Comparison of ENCODE assay signal across 2 cellular contexts in the genomic region with DNA sequence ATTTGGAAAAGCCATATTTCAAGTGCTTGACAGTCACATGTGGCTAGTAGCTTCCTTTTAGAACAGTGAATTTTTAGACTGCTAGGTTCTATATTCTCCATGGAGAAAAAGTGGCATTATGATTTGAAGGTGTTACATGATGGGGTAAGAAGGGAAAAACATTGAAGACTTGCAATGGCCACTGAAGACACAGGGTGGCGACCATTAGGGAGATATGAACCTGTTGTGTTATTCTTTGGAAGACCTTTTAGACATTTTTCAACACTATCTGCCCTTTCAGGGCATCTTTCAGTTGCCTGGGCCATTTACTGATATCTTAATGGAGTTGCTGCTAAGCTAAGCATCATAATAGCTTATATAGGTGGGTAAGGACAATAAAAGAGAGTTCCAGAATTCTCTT.
TF ChIP-seq lines count a peak whose summit lies in the region.

No MANE protein-coding gene starts in this region.

TF ChIP-seq in HepG2, 621 proteins besides CTCF, POLR2A, EP300 and RAD21:
- TF ChIP-seq, protein P1, sequence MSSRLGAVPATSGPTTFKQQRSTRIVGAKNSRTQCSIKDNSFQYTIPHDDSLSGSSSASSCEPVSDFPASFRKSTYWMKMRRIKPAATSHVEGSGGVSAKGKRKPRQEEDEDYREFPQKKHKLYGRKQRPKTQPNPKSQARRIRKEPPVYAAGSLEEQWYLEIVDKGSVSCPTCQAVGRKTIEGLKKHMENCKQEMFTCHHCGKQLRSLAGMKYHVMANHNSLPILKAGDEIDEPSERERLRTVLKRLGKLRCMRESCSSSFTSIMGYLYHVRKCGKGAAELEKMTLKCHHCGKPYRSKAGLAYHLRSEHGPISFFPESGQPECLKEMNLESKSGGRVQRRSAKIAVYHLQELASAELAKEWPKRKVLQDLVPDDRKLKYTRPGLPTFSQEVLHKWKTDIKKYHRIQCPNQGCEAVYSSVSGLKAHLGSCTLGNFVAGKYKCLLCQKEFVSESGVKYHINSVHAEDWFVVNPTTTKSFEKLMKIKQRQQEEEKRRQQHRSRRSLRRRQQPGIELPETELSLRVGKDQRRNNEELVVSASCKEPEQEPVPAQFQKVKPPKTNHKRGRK (CRISPR knock-in tag; IDR thresholded peaks at IDR 0.05): no peak
- TF ChIP-seq JUNB (CRISPR knock-in tag; IDR thresholded peaks at IDR 0.05; ENCODE audit: borderline replicate concordance) (no peak), ZNF367 (CRISPR knock-in tag; IDR thresholded peaks at IDR 0.05; ENCODE audit: borderline replicate concordance) (no peak), PITX1 (CRISPR knock-in tag; IDR thresholded peaks at IDR 0.05) (no peak), CC2D1A (CRISPR knock-in tag; IDR thresholded peaks at IDR 0.05) (no peak), SP1 (IDR thresholded peaks at IDR 0.05) (no peak), SP1 (CRISPR knock-in tag; IDR thresholded peaks at IDR 0.05) (no peak), ZNF780A (CRISPR knock-in tag; IDR thresholded peaks at IDR 0.05) (no peak), TGIF2 (CRISPR knock-in tag; IDR thresholded peaks at IDR 0.05) (no peak)

TF ChIP-seq in H1, 55 proteins besides CTCF, POLR2A, EP300 and RAD21:
- TF ChIP-seq SP1 (IDR thresholded peaks at IDR 0.05; ENCODE audit: low read depth, low read length): no peak
- TF ChIP-seq, protein P2, sequence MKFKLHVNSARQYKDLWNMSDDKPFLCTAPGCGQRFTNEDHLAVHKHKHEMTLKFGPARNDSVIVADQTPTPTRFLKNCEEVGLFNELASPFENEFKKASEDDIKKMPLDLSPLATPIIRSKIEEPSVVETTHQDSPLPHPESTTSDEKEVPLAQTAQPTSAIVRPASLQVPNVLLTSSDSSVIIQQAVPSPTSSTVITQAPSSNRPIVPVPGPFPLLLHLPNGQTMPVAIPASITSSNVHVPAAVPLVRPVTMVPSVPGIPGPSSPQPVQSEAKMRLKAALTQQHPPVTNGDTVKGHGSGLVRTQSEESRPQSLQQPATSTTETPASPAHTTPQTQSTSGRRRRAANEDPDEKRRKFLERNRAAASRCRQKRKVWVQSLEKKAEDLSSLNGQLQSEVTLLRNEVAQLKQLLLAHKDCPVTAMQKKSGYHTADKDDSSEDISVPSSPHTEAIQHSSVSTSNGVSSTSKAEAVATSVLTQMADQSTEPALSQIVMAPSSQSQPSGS (IDR thresholded peaks at IDR 0.05; ENCODE audit: low read length): no peak
- no peak for TF ChIP-seq POLR2AphosphoS5 (IDR thresholded peaks at IDR 0.05; ENCODE audit: low read depth, low read length)
- no peak for TF ChIP-seq SAP30 (IDR thresholded peaks at IDR 0.05; ENCODE audit: insufficient read depth, insufficient replicate concordance, low read length)
- TF ChIP-seq RBBP5 (IDR thresholded peaks at IDR 0.05; ENCODE audit: borderline replicate concordance, low read depth, low read length): no peak
- TF ChIP-seq SUZ12 (IDR thresholded peaks at IDR 0.05; ENCODE audit: low read length): no peak
- no peak for TF ChIP-seq KDM5A (IDR thresholded peaks at IDR 0.05; ENCODE audit: low read length)
- no peak for TF ChIP-seq SIN3A (conservative IDR thresholded peaks at IDR 0.05 in 1 of 2, IDR thresholded peaks at IDR 0.05 in 1 of 2; ENCODE audit: low read depth in 1 of 2, low read length in 2 of 2)
- TF ChIP-seq CBX5 (IDR thresholded peaks at IDR 0.05; ENCODE audit: low read depth, low read length): no peak
- TF ChIP-seq NANOG (IDR thresholded peaks at IDR 0.05; ENCODE audit: insufficient read depth, low read depth, low read length, poor library complexity, severe bottlenecking): no peak
- no peak for TF ChIP-seq SRF (IDR thresholded peaks at IDR 0.05; ENCODE audit: low read depth, low read length)
- TF ChIP-seq, protein P3, sequence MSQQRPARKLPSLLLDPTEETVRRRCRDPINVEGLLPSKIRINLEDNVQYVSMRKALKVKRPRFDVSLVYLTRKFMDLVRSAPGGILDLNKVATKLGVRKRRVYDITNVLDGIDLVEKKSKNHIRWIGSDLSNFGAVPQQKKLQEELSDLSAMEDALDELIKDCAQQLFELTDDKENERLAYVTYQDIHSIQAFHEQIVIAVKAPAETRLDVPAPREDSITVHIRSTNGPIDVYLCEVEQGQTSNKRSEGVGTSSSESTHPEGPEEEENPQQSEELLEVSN (IDR thresholded peaks at IDR 0.05): no peak
- no peak for TF ChIP-seq MAFK (IDR thresholded peaks at IDR 0.05; ENCODE audit: low read depth, low read length)
- TF ChIP-seq SP2 (IDR thresholded peaks at IDR 0.05; ENCODE audit: low read length): no peak
- TF ChIP-seq HDAC2 (IDR thresholded peaks at IDR 0.05; ENCODE audit: borderline replicate concordance in 1 of 2, low read depth in 2 of 2, low read length in 2 of 2): no peak
TF ChIP-seq in H1: peak in this region for 0.
